1 cellular context compared by ENCODE assay signal in the genomic region with DNA sequence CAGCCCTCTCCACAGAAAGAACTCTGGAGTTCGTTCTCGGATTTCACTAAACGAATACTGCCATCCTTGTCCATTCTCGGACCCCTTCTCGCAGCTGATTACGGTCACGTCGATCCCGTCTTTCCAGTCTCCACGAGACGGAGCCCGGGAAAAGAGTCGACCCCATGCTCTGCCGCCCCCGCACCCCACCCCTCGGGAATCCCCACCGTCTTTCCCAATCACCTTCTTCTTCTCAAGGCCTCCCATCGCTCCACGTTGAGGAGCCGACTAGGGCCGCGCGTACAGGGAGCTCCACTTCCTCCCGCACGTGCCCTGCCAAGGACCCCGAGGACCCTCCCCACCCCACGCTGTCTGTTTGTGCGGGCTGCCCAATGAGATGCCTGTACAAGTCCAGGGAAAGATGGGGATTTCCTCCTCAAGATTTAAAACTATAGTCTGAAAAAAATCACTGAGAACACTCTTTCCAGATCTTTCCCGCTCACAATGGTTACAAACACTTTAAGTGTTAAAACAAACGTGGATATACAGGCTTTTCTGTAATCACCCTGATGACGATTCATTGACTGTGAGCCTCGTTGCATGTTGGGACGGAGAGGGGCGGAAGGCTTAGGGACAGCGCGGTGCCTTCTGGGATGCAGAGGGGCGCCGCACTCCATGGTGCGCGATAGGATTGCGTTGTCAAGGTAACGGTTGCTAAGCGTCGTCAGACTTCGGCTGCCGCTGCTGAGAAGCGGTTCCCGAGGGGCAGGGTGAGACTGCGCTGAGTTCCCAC.
TF ChIP-seq lines count a peak whose summit lies in the region.

A gene (minus strand): TSS at position 323 of the 772 bp plus-strand sequence. CDS start 77 bp downstream, at position 246.

TF ChIP-seq in HepG2, 621 proteins besides CTCF, POLR2A, EP300 and RAD21 (continued from another document and continues in another):
- TF ChIP-seq, protein P1, sequence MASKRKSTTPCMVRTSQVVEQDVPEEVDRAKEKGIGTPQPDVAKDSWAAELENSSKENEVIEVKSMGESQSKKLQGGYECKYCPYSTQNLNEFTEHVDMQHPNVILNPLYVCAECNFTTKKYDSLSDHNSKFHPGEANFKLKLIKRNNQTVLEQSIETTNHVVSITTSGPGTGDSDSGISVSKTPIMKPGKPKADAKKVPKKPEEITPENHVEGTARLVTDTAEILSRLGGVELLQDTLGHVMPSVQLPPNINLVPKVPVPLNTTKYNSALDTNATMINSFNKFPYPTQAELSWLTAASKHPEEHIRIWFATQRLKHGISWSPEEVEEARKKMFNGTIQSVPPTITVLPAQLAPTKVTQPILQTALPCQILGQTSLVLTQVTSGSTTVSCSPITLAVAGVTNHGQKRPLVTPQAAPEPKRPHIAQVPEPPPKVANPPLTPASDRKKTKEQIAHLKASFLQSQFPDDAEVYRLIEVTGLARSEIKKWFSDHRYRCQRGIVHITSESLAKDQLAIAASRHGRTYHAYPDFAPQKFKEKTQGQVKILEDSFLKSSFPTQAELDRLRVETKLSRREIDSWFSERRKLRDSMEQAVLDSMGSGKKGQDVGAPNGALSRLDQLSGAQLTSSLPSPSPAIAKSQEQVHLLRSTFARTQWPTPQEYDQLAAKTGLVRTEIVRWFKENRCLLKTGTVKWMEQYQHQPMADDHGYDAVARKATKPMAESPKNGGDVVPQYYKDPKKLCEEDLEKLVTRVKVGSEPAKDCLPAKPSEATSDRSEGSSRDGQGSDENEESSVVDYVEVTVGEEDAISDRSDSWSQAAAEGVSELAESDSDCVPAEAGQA (IDR thresholded peaks at IDR 0.05; ENCODE audit: low read depth), result peak; percentile 32; the same call in 1 of the 2 replicates
- TF ChIP-seq, protein P1 (CRISPR knock-in tag; IDR thresholded peaks at IDR 0.05; ENCODE audit: borderline replicate concordance), result no peak
- TF ChIP-seq ZNF629 (CRISPR knock-in tag; conservative IDR thresholded peaks at IDR 0.05) (no peak), FOXC1 (CRISPR knock-in tag; IDR thresholded peaks at IDR 0.05; ENCODE audit: borderline replicate concordance) (no peak), ZC3H13 (CRISPR knock-in tag; IDR thresholded peaks at IDR 0.05) (no peak), CREB1 (IDR thresholded peaks at IDR 0.05) (peak; percentile 96), CREB1 (CRISPR knock-in tag; IDR thresholded peaks at IDR 0.05) (peak; percentile 99), CREM (IDR thresholded peaks at IDR 0.05) (peak; percentile 99), CREM (CRISPR knock-in tag; IDR thresholded peaks at IDR 0.05) (peak; percentile 58; the same call in 1 of the 2 replicates), REXO4 (CRISPR knock-in tag; IDR thresholded peaks at IDR 0.05; ENCODE audit: borderline replicate concordance) (no peak), ZEB1 (IDR thresholded peaks at IDR 0.05; ENCODE audit: insufficient replicate concordance, low read depth) (no peak), CBX1 (IDR thresholded peaks at IDR 0.05; ENCODE audit: low read depth) (no peak), ZKSCAN5 (CRISPR knock-in tag; IDR thresholded peaks at IDR 0.05) (no peak), ZNF747 (CRISPR knock-in tag; IDR thresholded peaks at IDR 0.05; ENCODE audit: borderline replicate concordance) (no peak; the same call in 1 of the 2 replicates), ZNF570 (CRISPR knock-in tag; IDR thresholded peaks at IDR 0.05; ENCODE audit: borderline replicate concordance) (no peak), ZNF564 (CRISPR knock-in tag; IDR thresholded peaks at IDR 0.05) (no peak), MIXL1 (CRISPR knock-in tag; IDR thresholded peaks at IDR 0.05) (no peak; the same call in 1 of the 2 replicates), YEATS2 (CRISPR knock-in tag; IDR thresholded peaks at IDR 0.05; ENCODE audit: borderline replicate concordance) (peak; percentile 94), SATB2 (CRISPR knock-in tag; IDR thresholded peaks at IDR 0.05) (no peak), ZNF841 (CRISPR knock-in tag; IDR thresholded peaks at IDR 0.05; ENCODE audit: borderline replicate concordance) (no peak), ZNF543 (CRISPR knock-in tag; IDR thresholded peaks at IDR 0.05) (no peak), EEA1 (CRISPR knock-in tag; IDR thresholded peaks at IDR 0.05; ENCODE audit: borderline replicate concordance) (no peak), SMARCE1 (IDR thresholded peaks at IDR 0.05; ENCODE audit: borderline replicate concordance) (no peak), HES4 (CRISPR knock-in tag; IDR thresholded peaks at IDR 0.05; ENCODE audit: borderline replicate concordance) (no peak), ZNF510 (CRISPR knock-in tag; IDR thresholded peaks at IDR 0.05; ENCODE audit: low read depth) (0 out of 2 replicates have a peak, but pooled peaks have one; percentile 48), ZNF234 (CRISPR knock-in tag; conservative IDR thresholded peaks at IDR 0.05) (no peak), SMAD9 (CRISPR knock-in tag; IDR thresholded peaks at IDR 0.05) (no peak), NPAS2 (CRISPR knock-in tag; IDR thresholded peaks at IDR 0.05; ENCODE audit: borderline replicate concordance) (no peak), ZNF343 (CRISPR knock-in tag; IDR thresholded peaks at IDR 0.05) (no peak), NCOA1 (CRISPR knock-in tag; IDR thresholded peaks at IDR 0.05) (no peak), TBP (CRISPR knock-in tag; IDR thresholded peaks at IDR 0.05) (no peak)
- TF ChIP-seq, protein P2, sequence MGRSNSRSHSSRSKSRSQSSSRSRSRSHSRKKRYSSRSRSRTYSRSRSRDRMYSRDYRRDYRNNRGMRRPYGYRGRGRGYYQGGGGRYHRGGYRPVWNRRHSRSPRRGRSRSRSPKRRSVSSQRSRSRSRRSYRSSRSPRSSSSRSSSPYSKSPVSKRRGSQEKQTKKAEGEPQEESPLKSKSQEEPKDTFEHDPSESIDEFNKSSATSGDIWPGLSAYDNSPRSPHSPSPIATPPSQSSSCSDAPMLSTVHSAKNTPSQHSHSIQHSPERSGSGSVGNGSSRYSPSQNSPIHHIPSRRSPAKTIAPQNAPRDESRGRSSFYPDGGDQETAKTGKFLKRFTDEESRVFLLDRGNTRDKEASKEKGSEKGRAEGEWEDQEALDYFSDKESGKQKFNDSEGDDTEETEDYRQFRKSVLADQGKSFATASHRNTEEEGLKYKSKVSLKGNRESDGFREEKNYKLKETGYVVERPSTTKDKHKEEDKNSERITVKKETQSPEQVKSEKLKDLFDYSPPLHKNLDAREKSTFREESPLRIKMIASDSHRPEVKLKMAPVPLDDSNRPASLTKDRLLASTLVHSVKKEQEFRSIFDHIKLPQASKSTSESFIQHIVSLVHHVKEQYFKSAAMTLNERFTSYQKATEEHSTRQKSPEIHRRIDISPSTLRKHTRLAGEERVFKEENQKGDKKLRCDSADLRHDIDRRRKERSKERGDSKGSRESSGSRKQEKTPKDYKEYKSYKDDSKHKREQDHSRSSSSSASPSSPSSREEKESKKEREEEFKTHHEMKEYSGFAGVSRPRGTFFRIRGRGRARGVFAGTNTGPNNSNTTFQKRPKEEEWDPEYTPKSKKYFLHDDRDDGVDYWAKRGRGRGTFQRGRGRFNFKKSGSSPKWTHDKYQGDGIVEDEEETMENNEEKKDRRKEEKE (IDR thresholded peaks at IDR 0.05), result no peak
- TF ChIP-seq, protein P3, sequence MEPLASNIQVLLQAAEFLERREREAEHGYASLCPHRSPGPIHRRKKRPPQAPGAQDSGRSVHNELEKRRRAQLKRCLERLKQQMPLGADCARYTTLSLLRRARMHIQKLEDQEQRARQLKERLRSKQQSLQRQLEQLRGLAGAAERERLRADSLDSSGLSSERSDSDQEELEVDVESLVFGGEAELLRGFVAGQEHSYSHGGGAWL (CRISPR knock-in tag; IDR thresholded peaks at IDR 0.05), result peak; percentile 74; the same call in 1 of the 2 replicates
- TF ChIP-seq, protein P4, sequence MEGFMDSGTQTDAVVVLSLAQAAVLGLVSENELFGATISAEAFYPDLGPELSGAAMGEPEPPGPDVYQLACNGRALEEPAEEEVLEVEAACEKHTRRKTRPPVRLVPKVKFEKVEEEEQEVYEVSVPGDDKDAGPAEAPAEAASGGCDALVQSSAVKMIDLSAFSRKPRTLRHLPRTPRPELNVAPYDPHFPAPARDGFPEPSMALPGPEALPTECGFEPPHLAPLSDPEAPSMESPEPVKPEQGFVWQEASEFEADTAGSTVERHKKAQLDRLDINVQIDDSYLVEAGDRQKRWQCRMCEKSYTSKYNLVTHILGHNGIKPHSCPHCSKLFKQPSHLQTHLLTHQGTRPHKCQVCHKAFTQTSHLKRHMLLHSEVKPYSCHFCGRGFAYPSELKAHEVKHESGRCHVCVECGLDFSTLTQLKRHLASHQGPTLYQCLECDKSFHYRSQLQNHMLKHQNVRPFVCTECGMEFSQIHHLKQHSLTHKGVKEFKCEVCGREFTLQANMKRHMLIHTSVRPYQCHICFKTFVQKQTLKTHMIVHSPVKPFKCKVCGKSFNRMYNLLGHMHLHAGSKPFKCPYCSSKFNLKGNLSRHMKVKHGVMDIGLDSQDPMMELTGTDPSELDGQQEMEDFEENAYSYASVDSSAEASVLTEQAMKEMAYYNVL (CRISPR knock-in tag; IDR thresholded peaks at IDR 0.05; ENCODE audit: borderline replicate concordance), result no peak
- TF ChIP-seq, protein P5, sequence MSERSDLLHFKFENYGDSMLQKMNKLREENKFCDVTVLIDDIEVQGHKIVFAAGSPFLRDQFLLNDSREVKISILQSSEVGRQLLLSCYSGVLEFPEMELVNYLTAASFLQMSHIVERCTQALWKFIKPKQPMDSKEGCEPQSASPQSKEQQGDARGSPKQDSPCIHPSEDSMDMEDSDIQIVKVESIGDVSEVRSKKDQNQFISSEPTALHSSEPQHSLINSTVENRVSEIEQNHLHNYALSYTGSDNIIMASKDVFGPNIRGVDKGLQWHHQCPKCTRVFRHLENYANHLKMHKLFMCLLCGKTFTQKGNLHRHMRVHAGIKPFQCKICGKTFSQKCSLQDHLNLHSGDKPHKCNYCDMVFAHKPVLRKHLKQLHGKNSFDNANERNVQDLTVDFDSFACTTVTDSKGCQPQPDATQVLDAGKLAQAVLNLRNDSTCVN (CRISPR knock-in tag; IDR thresholded peaks at IDR 0.05; ENCODE audit: borderline replicate concordance), result no peak
- TF ChIP-seq, protein P6, sequence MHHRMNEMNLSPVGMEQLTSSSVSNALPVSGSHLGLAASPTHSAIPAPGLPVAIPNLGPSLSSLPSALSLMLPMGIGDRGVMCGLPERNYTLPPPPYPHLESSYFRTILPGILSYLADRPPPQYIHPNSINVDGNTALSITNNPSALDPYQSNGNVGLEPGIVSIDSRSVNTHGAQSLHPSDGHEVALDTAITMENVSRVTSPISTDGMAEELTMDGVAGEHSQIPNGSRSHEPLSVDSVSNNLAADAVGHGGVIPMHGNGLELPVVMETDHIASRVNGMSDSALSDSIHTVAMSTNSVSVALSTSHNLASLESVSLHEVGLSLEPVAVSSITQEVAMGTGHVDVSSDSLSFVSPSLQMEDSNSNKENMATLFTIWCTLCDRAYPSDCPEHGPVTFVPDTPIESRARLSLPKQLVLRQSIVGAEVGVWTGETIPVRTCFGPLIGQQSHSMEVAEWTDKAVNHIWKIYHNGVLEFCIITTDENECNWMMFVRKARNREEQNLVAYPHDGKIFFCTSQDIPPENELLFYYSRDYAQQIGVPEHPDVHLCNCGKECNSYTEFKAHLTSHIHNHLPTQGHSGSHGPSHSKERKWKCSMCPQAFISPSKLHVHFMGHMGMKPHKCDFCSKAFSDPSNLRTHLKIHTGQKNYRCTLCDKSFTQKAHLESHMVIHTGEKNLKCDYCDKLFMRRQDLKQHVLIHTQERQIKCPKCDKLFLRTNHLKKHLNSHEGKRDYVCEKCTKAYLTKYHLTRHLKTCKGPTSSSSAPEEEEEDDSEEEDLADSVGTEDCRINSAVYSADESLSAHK (CRISPR knock-in tag; IDR thresholded peaks at IDR 0.05; ENCODE audit: borderline replicate concordance), result no peak
- TF ChIP-seq, protein P7, sequence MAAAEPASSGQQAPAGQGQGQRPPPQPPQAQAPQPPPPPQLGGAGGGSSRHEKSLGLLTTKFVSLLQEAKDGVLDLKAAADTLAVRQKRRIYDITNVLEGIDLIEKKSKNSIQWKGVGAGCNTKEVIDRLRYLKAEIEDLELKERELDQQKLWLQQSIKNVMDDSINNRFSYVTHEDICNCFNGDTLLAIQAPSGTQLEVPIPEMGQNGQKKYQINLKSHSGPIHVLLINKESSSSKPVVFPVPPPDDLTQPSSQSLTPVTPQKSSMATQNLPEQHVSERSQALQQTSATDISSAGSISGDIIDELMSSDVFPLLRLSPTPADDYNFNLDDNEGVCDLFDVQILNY (CRISPR knock-in tag; conservative IDR thresholded peaks at IDR 0.05), result no peak
- TF ChIP-seq, protein P8, sequence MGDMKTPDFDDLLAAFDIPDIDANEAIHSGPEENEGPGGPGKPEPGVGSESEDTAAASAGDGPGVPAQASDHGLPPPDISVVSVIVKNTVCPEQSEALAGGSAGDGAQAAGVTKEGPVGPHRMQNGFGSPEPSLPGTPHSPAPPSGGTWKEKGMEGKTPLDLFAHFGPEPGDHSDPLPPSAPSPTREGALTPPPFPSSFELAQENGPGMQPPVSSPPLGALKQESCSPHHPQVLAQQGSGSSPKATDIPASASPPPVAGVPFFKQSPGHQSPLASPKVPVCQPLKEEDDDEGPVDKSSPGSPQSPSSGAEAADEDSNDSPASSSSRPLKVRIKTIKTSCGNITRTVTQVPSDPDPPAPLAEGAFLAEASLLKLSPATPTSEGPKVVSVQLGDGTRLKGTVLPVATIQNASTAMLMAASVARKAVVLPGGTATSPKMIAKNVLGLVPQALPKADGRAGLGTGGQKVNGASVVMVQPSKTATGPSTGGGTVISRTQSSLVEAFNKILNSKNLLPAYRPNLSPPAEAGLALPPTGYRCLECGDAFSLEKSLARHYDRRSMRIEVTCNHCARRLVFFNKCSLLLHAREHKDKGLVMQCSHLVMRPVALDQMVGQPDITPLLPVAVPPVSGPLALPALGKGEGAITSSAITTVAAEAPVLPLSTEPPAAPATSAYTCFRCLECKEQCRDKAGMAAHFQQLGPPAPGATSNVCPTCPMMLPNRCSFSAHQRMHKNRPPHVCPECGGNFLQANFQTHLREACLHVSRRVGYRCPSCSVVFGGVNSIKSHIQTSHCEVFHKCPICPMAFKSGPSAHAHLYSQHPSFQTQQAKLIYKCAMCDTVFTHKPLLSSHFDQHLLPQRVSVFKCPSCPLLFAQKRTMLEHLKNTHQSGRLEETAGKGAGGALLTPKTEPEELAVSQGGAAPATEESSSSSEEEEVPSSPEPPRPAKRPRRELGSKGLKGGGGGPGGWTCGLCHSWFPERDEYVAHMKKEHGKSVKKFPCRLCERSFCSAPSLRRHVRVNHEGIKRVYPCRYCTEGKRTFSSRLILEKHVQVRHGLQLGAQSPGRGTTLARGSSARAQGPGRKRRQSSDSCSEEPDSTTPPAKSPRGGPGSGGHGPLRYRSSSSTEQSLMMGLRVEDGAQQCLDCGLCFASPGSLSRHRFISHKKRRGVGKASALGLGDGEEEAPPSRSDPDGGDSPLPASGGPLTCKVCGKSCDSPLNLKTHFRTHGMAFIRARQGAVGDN (CRISPR knock-in tag; IDR thresholded peaks at IDR 0.05), result peak; percentile 77
